Comparison of ENCODE assay signal across 10 cellular contexts in genomic region chr19:7670150-7670784, GRCh38. TPM values are rescaled to one million over a fixed set of nuclear protein-coding genes. Genes with fewer than 3 reads are reported as not detected.
DNase-seq lines count a peak whose midpoint lies in the region; ATAC-seq and TF ChIP-seq lines count a peak whose summit lies in the region.
"Had no signal": no experiment of that assay in that cellular context is flagged by ENCODE, and none has a peak within 500 bp of the region (broad histone marks: within the 10 kb centered on the region; RNA-seq: fewer than 3 reads in every experiment).

No MANE protein-coding gene starts in this region.

- H3K27me3 Mint-ChIP-seq in activated naive CD8-positive, alpha-beta T cell treated with anti-CD3 and anti-CD28 coated beads for 36 hours = peaks cover 45% of the 10 kb centered on the region

- peak; percentile 80 for DNase-seq in H7
- DNase-seq in activated naive CD8-positive, alpha-beta T cell treated with anti-CD3 and anti-CD28 coated beads for 36 hours = peak; percentile 54
- no peak for DNase-seq in HPDE6-E6E7 (ENCODE audit: extremely low spot score)
- no peak for DNase-seq in H4 (ENCODE audit: low spot score)
- no peak for DNase-seq in WERI-Rb-1
- DNase-seq: foreskin keratinocyte; NK-92 treated with Interleukin-12 subunit alpha and Interleukin-12 subunit beta, amount 100 ng/mL, for 24 hours had no signal

- 9 to 16% methylated on average over 31 to 39 of the region's 43 CpGs for WGBS in mesodermal cell (ENCODE audit: insufficient coverage in 2 of 2), 2 experiments

- H3K9me3 ChIP-seq in BLaER1 (peaks cover 7% of the 10 kb centered on the region; the same call in 1 of the 2 replicates), mesodermal cell (ENCODE audit: control insufficient read depth, low read length) (no peaks in the 10 kb centered on the region), WERI-Rb-1 (ENCODE audit: severe bottlenecking) (peaks cover 8% of the 10 kb centered on the region)

- H3K4me3 ChIP-seq in BLaER1 (peak overlapping the region; percentile 57), H7 (ENCODE audit: insufficient read depth, low read depth, low read length) (peak overlapping the region; percentile 55), mesodermal cell (ENCODE audit: extremely low read depth, insufficient read depth, low read length, poor library complexity, severe bottlenecking) (peak overlapping the region; percentile 3), WERI-Rb-1 (ENCODE audit: low read depth, low read length) (no peak overlapping the region)

- no peak overlapping the region for H3K9ac ChIP-seq in BLaER1

- no peak for ATAC-seq in HG02678 (IDR thresholded peaks at IDR 0.05; ENCODE audit: unreplicated experiment)
- ATAC-seq: foreskin keratinocyte had no signal

- TF ChIP-seq CTCF in WERI-Rb-1 (IDR thresholded peaks at IDR 0.05; ENCODE audit: low read depth, low read length) = no peak

- H3K4me1 ChIP-seq in BLaER1 (peaks cover 45% of the 10 kb centered on the region), mesodermal cell (ENCODE audit: control insufficient read depth, insufficient read depth, low read length, poor library complexity, severe bottlenecking) (no peaks in the 10 kb centered on the region)
- H3K4me1 ChIP-seq: foreskin keratinocyte had no signal

- peak overlapping the region; percentile 94 for H3K4me2 ChIP-seq in BLaER1

- H3K27ac ChIP-seq in BLaER1 = peak overlapping the region; percentile 41; the same call in 1 of the 2 replicates
- no peak overlapping the region for H3K27ac ChIP-seq in mesodermal cell (ENCODE audit: low read depth, low read length, severe bottlenecking)
- H3K27ac ChIP-seq in WERI-Rb-1 = no peak overlapping the region
- H3K27ac ChIP-seq: foreskin keratinocyte had no signal

- H3K36me3 ChIP-seq in BLaER1 (no peaks in the 10 kb centered on the region), H7 (replicated peaks; ENCODE audit: control insufficient read depth, insufficient read depth, low read length) (no peaks in the 10 kb centered on the region), mesodermal cell (ENCODE audit: control insufficient read depth, insufficient read depth, low read length) (no peaks in the 10 kb centered on the region), WERI-Rb-1 (no peaks in the 10 kb centered on the region)

- H3K27me3 ChIP-seq in BLaER1 = no peaks in the 10 kb centered on the region
- peaks cover 26% of the 10 kb centered on the region for H3K27me3 ChIP-seq in H7 (ENCODE audit: control insufficient read depth, insufficient read depth, low read length)
- no peaks in the 10 kb centered on the region for H3K27me3 ChIP-seq in WERI-Rb-1 (ENCODE audit: insufficient read depth, low read depth, severe bottlenecking)

- peaks cover 2% of the 10 kb centered on the region for H3K9me3 Mint-ChIP-seq in activated naive CD8-positive, alpha-beta T cell treated with anti-CD3 and anti-CD28 coated beads for 36 hours

- peaks cover 14% of the 10 kb centered on the region for H3K4me1 Mint-ChIP-seq in activated naive CD8-positive, alpha-beta T cell treated with anti-CD3 and anti-CD28 coated beads for 36 hours

- no peaks in the 10 kb centered on the region for H3K36me3 Mint-ChIP-seq in activated naive CD8-positive, alpha-beta T cell treated with anti-CD3 and anti-CD28 coated beads for 36 hours

- no peaks in the 10 kb centered on the region for H4K20me1 ChIP-seq in BLaER1

- H3K4me3 Mint-ChIP-seq in activated naive CD8-positive, alpha-beta T cell treated with anti-CD3 and anti-CD28 coated beads for 36 hours = peak overlapping the region; percentile 69

- H3K27ac Mint-ChIP-seq in activated naive CD8-positive, alpha-beta T cell treated with anti-CD3 and anti-CD28 coated beads for 36 hours = no peak overlapping the region

RNA-seq across cellular contexts. Expression of gene RETN, which starts 1.4 kb away (rescaled TPM):
- total RNA-seq in H7 (2014; rRNA removed; shearing (Covaris generic)) = not detected in 2 replicates
- total RNA-seq in activated naive CD8-positive, alpha-beta T cell treated with anti-CD3 and anti-CD28 coated beads for 36 hours = not detected
- polyA plus RNA-seq in mesodermal cell (2013, experiment 1 of 2) = not detected
- polyA plus RNA-seq in mesodermal cell (2013, experiment 2 of 2) = not detected
- total RNA-seq in H4 (2014; rRNA removed; shearing (Covaris generic)) = not detected in 2 replicates
- total RNA-seq: foreskin keratinocyte had no signal
- polyA plus RNA-seq: foreskin keratinocyte had no signal

RNA-seq across cellular contexts. Expression of gene MCEMP1, which starts 6.6 kb away (rescaled TPM):
- not detected in 2 replicates for total RNA-seq in H7 (2014; rRNA removed; shearing (Covaris generic))
- not detected for total RNA-seq in activated naive CD8-positive, alpha-beta T cell treated with anti-CD3 and anti-CD28 coated beads for 36 hours
- not detected for polyA plus RNA-seq in mesodermal cell (2013, experiment 1 of 2)
- not detected for polyA plus RNA-seq in mesodermal cell (2013, experiment 2 of 2)
- total RNA-seq in H4 (2014; rRNA removed; shearing (Covaris generic)) = not detected in 2 replicates
- total RNA-seq: foreskin keratinocyte had no signal
- polyA plus RNA-seq: foreskin keratinocyte had no signal

RNA-seq across cellular contexts. Expression of gene TRAPPC5, which starts 10.4 kb away (rescaled TPM):
- total RNA-seq in H7 (2014; rRNA removed; shearing (Covaris generic)) = 92.2 and 137 TPM in 2 replicates
- total RNA-seq in activated naive CD8-positive, alpha-beta T cell treated with anti-CD3 and anti-CD28 coated beads for 36 hours = 10 to 100 TPM; 83.3 to 83.8 TPM
- polyA plus RNA-seq in mesodermal cell (2013, experiment 1 of 2) = 46.7 TPM
- polyA plus RNA-seq in mesodermal cell (2013, experiment 2 of 2) = 39.8 TPM
- total RNA-seq in H4 (2014; rRNA removed; shearing (Covaris generic)) = 90.6 and 139 TPM in 2 replicates

RNA-seq across cellular contexts. Expression of gene FCER2, which starts 31.7 kb away (rescaled TPM):
- not detected in 2 replicates for total RNA-seq in H7 (2014; rRNA removed; shearing (Covaris generic))
- 1 to 10 TPM; 1.5 to 1.7 TPM for total RNA-seq in activated naive CD8-positive, alpha-beta T cell treated with anti-CD3 and anti-CD28 coated beads for 36 hours
- not detected for polyA plus RNA-seq in mesodermal cell (2013, experiment 1 of 2)
- polyA plus RNA-seq in mesodermal cell (2013, experiment 2 of 2) = not detected
- not detected in 2 replicates for total RNA-seq in H4 (2014; rRNA removed; shearing (Covaris generic))
- total RNA-seq: foreskin keratinocyte had no signal
- polyA plus RNA-seq: foreskin keratinocyte had no signal

RNA-seq across cellular contexts. Expression of gene STXBP2, which starts 33.4 kb away (rescaled TPM):
- total RNA-seq in H7 (2014; rRNA removed; shearing (Covaris generic)) = 17.3 and 25.9 TPM in 2 replicates
- total RNA-seq in activated naive CD8-positive, alpha-beta T cell treated with anti-CD3 and anti-CD28 coated beads for 36 hours = 10 to 100 TPM; 73.3 to 73.5 TPM
- 30.9 TPM for polyA plus RNA-seq in mesodermal cell (2013, experiment 1 of 2)
- 23.9 TPM for polyA plus RNA-seq in mesodermal cell (2013, experiment 2 of 2)
- 2.5 and 3.1 TPM in 2 replicates for total RNA-seq in H4 (2014; rRNA removed; shearing (Covaris generic))

Comparison
In these comparisons a context has a peak if more than half of its experiments do, and no peak if none do; other contexts are left out.
1. DNase-seq: peak in H7 (single experiment) and activated naive CD8-positive, alpha-beta T cell treated with anti-CD3 and anti-CD28 coated beads for 36 hours (single experiment); none in HPDE6-E6E7 (single experiment), H4 (single experiment) and WERI-Rb-1 (single experiment).